Comparison of ENCODE assay signal across 9 cellular contexts in genomic region chr9:98365227-98365669, GRCh38.
DNase-seq lines count a peak whose midpoint lies in the region; ATAC-seq and TF ChIP-seq lines count a peak whose summit lies in the region.
"Had no signal": no experiment of that assay in that cellular context is flagged by ENCODE, and none has a peak within 500 bp of the region (broad histone marks: within the 10 kb centered on the region; RNA-seq: fewer than 3 reads in every experiment).

No MANE protein-coding gene starts in this region.

- peaks cover 18 to 26% of the 10 kb centered on the region in 2 donors for H3K27me3 Mint-ChIP-seq in natural killer cell treated with Interleukin-12 subunit alpha and Interleukin-12 subunit beta and Interleukin-15 and Interleukin-18, amount 100 ng/mL, for 72 hours
- peaks cover 6 to 31% of the 10 kb centered on the region in 2 donors for H3K27me3 Mint-ChIP-seq in natural killer cell (ENCODE audit: low read depth in 2 of 2)
- peaks cover 6% of the 10 kb centered on the region for H3K27me3 Mint-ChIP-seq in type B pancreatic cell

- no peak overlapping the region for H3K4me3 Mint-ChIP-seq in natural killer cell treated with Interleukin-12 subunit alpha and Interleukin-12 subunit beta and Interleukin-15 and Interleukin-18, amount 100 ng/mL, for 72 hours
- no peak overlapping the region for H3K4me3 Mint-ChIP-seq in natural killer cell
- H3K4me3 Mint-ChIP-seq in type B pancreatic cell = no peak overlapping the region

- no peak overlapping the region for H3K4me3 ChIP-seq in OCI-LY1 (ENCODE audit: low read depth, low read length, poor library complexity, severe bottlenecking)
- H3K4me3 ChIP-seq in fibroblast of mammary gland (ENCODE audit: control insufficient read depth, low read depth, low read length) = no peak overlapping the region
- H3K4me3 ChIP-seq: gastroesophageal sphincter had no signal

- no peak overlapping the region for H3K9ac ChIP-seq in OCI-LY1 (ENCODE audit: low read length)

- H4K20me1 ChIP-seq in OCI-LY1 (ENCODE audit: insufficient read depth, low read length) = no peaks in the 10 kb centered on the region

- peak; percentile 6 for DNase-seq in natural killer cell treated with Interleukin-12 subunit alpha and Interleukin-12 subunit beta and Interleukin-15 and Interleukin-18, amount 100 ng/mL, for 72 hours (ENCODE audit: low spot score)
- no peak for DNase-seq in natural killer cell
- DNase-seq in fibroblast of mammary gland (ENCODE audit: low read depth) = peak; percentile 85
- peak; percentile 18 for DNase-seq in type B pancreatic cell (ENCODE audit: extremely low spot score, unreplicated experiment)
- DNase-seq in medulla oblongata (ENCODE audit: extremely low spot score) = no peak

- H3K4me1 Mint-ChIP-seq in natural killer cell treated with Interleukin-12 subunit alpha and Interleukin-12 subunit beta and Interleukin-15 and Interleukin-18, amount 100 ng/mL, for 72 hours (ENCODE audit: low read depth in 2 of 2) = no peaks in the 10 kb centered on the region
- H3K4me1 Mint-ChIP-seq in natural killer cell = no peaks in the 10 kb centered on the region
- no peaks in the 10 kb centered on the region for H3K4me1 Mint-ChIP-seq in type B pancreatic cell (ENCODE audit: unreplicated experiment)

- H3K27ac Mint-ChIP-seq in natural killer cell treated with Interleukin-12 subunit alpha and Interleukin-12 subunit beta and Interleukin-15 and Interleukin-18, amount 100 ng/mL, for 72 hours = no peak overlapping the region
- H3K27ac Mint-ChIP-seq in natural killer cell = no peak overlapping the region
- no peak overlapping the region for H3K27ac Mint-ChIP-seq in type B pancreatic cell

- H3K36me3 ChIP-seq in OCI-LY1 (ENCODE audit: insufficient read depth, low read length) = no peaks in the 10 kb centered on the region
- H3K36me3 ChIP-seq: gastroesophageal sphincter had no signal

- ATAC-seq in natural killer cell treated with Interleukin-12 subunit alpha and Interleukin-12 subunit beta and Interleukin-15 and Interleukin-18, amount 100 ng/mL, for 72 hours = no peak
- ATAC-seq in natural killer cell (no peak), HG03196 (IDR thresholded peaks at IDR 0.05; ENCODE audit: unreplicated experiment) (no peak), GM21528 (IDR thresholded peaks at IDR 0.05; ENCODE audit: low FRiP score, unreplicated experiment) (no peak)
- ATAC-seq: gastroesophageal sphincter had no signal

- intact Hi-C loops in natural killer cell (cut with micrococcal nuclease) = no loop called here

- H3K9me3 ChIP-seq in OCI-LY1 (ENCODE audit: low read length) = peaks cover 4% of the 10 kb centered on the region; the same call in 1 of the 2 replicates

- H3K79me2 ChIP-seq in OCI-LY1 (ENCODE audit: insufficient read depth, low read length) = no peaks in the 10 kb centered on the region

- H3K4me2 ChIP-seq in OCI-LY1 (ENCODE audit: low read length) = no peak overlapping the region

- H3K4me1 ChIP-seq in OCI-LY1 (ENCODE audit: insufficient read depth, low read length, severe bottlenecking) = no peaks in the 10 kb centered on the region
- H3K4me1 ChIP-seq: gastroesophageal sphincter had no signal

- peaks cover 2% of the 10 kb centered on the region; the same call in 1 of the 2 replicates for H3K27me3 ChIP-seq in OCI-LY1 (ENCODE audit: insufficient read depth, low read length)

- H3K27ac ChIP-seq in OCI-LY1 (ENCODE audit: low read depth, low read length, poor library complexity, severe bottlenecking) = no peak overlapping the region
- H3K27ac ChIP-seq: gastroesophageal sphincter had no signal

- H3K9me3 Mint-ChIP-seq in natural killer cell treated with Interleukin-12 subunit alpha and Interleukin-12 subunit beta and Interleukin-15 and Interleukin-18, amount 100 ng/mL, for 72 hours = peaks cover 5% of the 10 kb centered on the region
- H3K9me3 Mint-ChIP-seq in natural killer cell = peaks cover 6 to 10% of the 10 kb centered on the region in 2 donors
- peaks cover 4% of the 10 kb centered on the region for H3K9me3 Mint-ChIP-seq in type B pancreatic cell

- TF ChIP-seq CTCF in natural killer cell (IDR thresholded peaks at IDR 0.05) (no peak), OCI-LY1 (IDR thresholded peaks at IDR 0.05; ENCODE audit: low read length) (peak; percentile 47; the same call in 1 of the 2 replicates), fibroblast of mammary gland (conservative IDR thresholded peaks at IDR 0.05; ENCODE audit: control insufficient read depth, insufficient read depth, low read depth, low read length) (peak; percentile 76), type B pancreatic cell (conservative IDR thresholded peaks at IDR 0.05) (peak; percentile 72)

- H3F3A ChIP-seq in OCI-LY1 (ENCODE audit: insufficient read depth, low read length) = no peaks in the 10 kb centered on the region

- peaks cover 8% of the 10 kb centered on the region for H3K36me3 Mint-ChIP-seq in natural killer cell treated with Interleukin-12 subunit alpha and Interleukin-12 subunit beta and Interleukin-15 and Interleukin-18, amount 100 ng/mL, for 72 hours
- peaks cover 9% of the 10 kb centered on the region for H3K36me3 Mint-ChIP-seq in natural killer cell
- peaks cover 3% of the 10 kb centered on the region for H3K36me3 Mint-ChIP-seq in type B pancreatic cell

- H2AFZ ChIP-seq in OCI-LY1 (ENCODE audit: low read length) = no peak overlapping the region

- H3K9me2 ChIP-seq in OCI-LY1 (ENCODE audit: low read depth, low read length) = no peaks in the 10 kb centered on the region

Comparison
In these comparisons a context has a peak if more than half of its experiments do, and no peak if none do; other contexts are left out.
1. DNase-seq: peak in natural killer cell treated with Interleukin-12 subunit alpha and Interleukin-12 subunit beta and Interleukin-15 and Interleukin-18, amount 100 ng/mL, for 72 hours (single experiment), fibroblast of mammary gland (single experiment) and type B pancreatic cell (single experiment); none in natural killer cell (single experiment) and medulla oblongata (single experiment).